8 cellular contexts compared by ENCODE assay signal in the genomic region with DNA sequence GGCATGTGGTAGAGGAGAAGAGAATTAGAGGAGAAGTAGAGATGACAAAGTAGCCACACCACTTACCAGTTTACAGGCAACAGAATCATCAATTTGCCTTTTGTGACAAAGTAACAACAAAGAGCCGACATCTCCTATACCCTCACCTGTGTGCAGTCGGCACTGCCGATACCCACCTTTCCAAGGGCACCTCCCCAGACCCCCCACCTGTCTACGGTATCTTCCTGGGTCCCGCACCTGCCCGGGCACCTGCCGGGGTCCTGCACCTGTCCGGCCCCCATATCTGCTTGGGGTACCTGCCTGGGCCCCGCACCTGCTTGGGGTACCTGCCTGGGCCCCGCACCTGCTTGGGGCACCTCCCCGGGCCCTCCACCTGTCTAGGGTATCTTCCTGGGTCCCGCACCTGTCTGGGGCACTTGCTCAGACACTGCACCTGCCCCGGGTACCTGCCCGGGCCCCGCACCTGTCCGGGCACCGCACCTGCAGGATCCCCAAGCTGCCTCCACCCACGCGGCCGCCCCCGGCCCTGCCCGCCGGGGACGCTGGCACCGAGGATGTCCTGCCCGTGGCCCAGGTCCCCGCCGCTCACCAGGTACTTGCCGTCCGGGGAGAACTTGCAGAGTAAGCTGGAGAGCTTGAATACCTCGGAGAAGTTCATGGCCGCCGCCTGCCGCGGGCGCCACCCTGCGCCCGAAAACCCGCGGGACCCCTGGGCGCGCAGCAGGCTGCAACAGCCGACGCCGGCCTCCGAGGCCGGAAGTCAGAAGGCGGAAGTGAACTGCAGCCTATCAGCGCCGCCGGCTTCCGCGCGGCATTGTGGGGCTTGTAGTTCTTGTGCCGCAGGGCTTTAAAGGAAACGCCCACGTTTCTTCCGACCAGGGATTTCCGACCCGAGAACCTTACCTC.
A peak's percentile ranks its signal among the peaks of the same experiment; 100 is the strongest.
DNase-seq lines count a peak whose midpoint lies in the region; ATAC-seq lines count a peak whose summit lies in the region.

A gene with protein sequence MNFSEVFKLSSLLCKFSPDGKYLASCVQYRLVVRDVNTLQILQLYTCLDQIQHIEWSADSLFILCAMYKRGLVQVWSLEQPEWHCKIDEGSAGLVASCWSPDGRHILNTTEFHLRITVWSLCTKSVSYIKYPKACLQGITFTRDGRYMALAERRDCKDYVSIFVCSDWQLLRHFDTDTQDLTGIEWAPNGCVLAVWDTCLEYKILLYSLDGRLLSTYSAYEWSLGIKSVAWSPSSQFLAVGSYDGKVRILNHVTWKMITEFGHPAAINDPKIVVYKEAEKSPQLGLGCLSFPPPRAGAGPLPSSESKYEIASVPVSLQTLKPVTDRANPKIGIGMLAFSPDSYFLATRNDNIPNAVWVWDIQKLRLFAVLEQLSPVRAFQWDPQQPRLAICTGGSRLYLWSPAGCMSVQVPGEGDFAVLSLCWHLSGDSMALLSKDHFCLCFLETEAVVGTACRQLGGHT (minus strand): TSS at position 762 of the 906 bp plus-strand sequence. CDS start 104 bp downstream, at position 658.

- H3K27me3 Mint-ChIP-seq in central memory CD8-positive, alpha-beta T cell = peaks cover 25% of the 10 kb centered on the region

- no peaks in the 10 kb centered on the region for H3K9me3 Mint-ChIP-seq in central memory CD8-positive, alpha-beta T cell

- peaks cover 23% of the 10 kb centered on the region for H3K4me1 Mint-ChIP-seq in central memory CD8-positive, alpha-beta T cell

- ATAC-seq in GM18870 (IDR thresholded peaks at IDR 0.05; ENCODE audit: unreplicated experiment) (peak; percentile 64), HG03108 (IDR thresholded peaks at IDR 0.05; ENCODE audit: unreplicated experiment) (peak; percentile 65)
- peak; percentile 95 for ATAC-seq in central memory CD8-positive, alpha-beta T cell (replicated peaks; ENCODE audit: extremely low read depth, poor library complexity, severe bottlenecking)

- H3K36me3 Mint-ChIP-seq in central memory CD8-positive, alpha-beta T cell (ENCODE audit: insufficient read depth) = peaks cover 12% of the 10 kb centered on the region

- peak within 1 kb of the TSS; percentile 25 for H3K27ac Mint-ChIP-seq in central memory CD8-positive, alpha-beta T cell (ENCODE audit: low read depth)

- peak within 1 kb of the TSS; percentile 76 for H3K4me3 Mint-ChIP-seq in central memory CD8-positive, alpha-beta T cell

- DNase-seq in AG08395 (ENCODE audit: low spot score) (peak; percentile 96), NCI-H446 (lab: John Stamatoyannopoulos, UW) (peak; percentile 83 to 96), islet precursor cell (peak; percentile 92)
- DNase-seq in activated CD4-positive, CD25-positive, alpha-beta regulatory T cell treated with anti-CD3 and anti-CD28 coated beads, Interleukin-2, amount 50 U/mL, for 16 hours (ENCODE audit: low read depth, low spot score) = peak; percentile 78
- DNase-seq in central memory CD8-positive, alpha-beta T cell (ENCODE audit: low spot score in 2 of 2) = peak; percentile 70 to 76
- DNase-seq in stimulated activated CD4-positive, alpha-beta T cell treated with anti-CD3 and anti-CD28 coated beads, Interleukin-12 subunit alpha, Interleukin-12 subunit beta, amount 100 ng/mL, for 48 hours (ENCODE audit: low read depth in 2 of 3, low spot score in 1 of 3) = peak; percentile 81 to 86 (median 85)

Comparison
In these comparisons a context has a peak if more than half of its experiments do, and no peak if none do; other contexts are left out.
1. Peak in every context shown above with its lines: DNase-seq and ATAC-seq.